In genomic region chr1:14468751-14469150, GRCh38 we compare ENCODE assay signal across 34 cellular contexts.
"Had no signal": no experiment of that assay in that cellular context is flagged by ENCODE, and none has a peak within 500 bp of the region (broad histone marks: within the 10 kb centered on the region; RNA-seq: fewer than 3 reads in every experiment).

No MANE protein-coding gene starts in this region.

- H3K27me3 ChIP-seq: SJCRH30 had no signal

- H3K36me3 Mint-ChIP-seq: T-cell had no signal

- H3K36me3 ChIP-seq: SJCRH30 had no signal

- H2AFZ ChIP-seq: PC-9 had no signal

- H3K4me1 Mint-ChIP-seq: T-cell had no signal

- H3K4me2 ChIP-seq: PC-9 had no signal

- H3K27ac ChIP-seq: PC-9, RWPE1, SJCRH30, SK-N-MC had no signal

- H3K4me3 Mint-ChIP-seq: T-cell had no signal

- H3K4me3 ChIP-seq: PC-9, SJCRH30, SK-N-MC had no signal

- ATAC-seq: Panc1, Right ventricle myocardium inferior, SK-N-SH treated with all-trans-retinoic acid at 6 μM for 48 hours, T-cell had no signal

- H3K27ac Mint-ChIP-seq: T-cell had no signal

- H3K4me1 ChIP-seq: SJCRH30 had no signal

- H3K9me3 Mint-ChIP-seq: T-cell had no signal

- DNase-seq: Karpas-422, MM.1S, MV-4-11, NCI-H1048, NCI-H1092 treated with DMSO at 0.1 percent for 48 hours, NCI-H1105 treated with DMSO at 0.1 percent for 48 hours, NCI-H1417, NCI-H1436, NCI-H146, NCI-H1694, NCI-H187, NCI-H1930, NCI-H2029 treated with DMSO at 0.1 percent for 48 hours, NCI-H2081 treated with DMSO at 0.1 percent for 48 hours, NCI-H2107, NCI-H2171, NCI-H226, NCI-H446 treated with DMSO at 0.1 percent for 48 hours, NCI-H510A, NCI-H524, NCI-H526, NCI-H69, NCI-H748 treated with DMSO at 0.1 percent for 48 hours, NCI-H82, PC-9, SHP77, SIG-M5, SJCRH30, T-cell had no signal

- H3K9me3 ChIP-seq: SJCRH30 had no signal
